In the genomic region with DNA sequence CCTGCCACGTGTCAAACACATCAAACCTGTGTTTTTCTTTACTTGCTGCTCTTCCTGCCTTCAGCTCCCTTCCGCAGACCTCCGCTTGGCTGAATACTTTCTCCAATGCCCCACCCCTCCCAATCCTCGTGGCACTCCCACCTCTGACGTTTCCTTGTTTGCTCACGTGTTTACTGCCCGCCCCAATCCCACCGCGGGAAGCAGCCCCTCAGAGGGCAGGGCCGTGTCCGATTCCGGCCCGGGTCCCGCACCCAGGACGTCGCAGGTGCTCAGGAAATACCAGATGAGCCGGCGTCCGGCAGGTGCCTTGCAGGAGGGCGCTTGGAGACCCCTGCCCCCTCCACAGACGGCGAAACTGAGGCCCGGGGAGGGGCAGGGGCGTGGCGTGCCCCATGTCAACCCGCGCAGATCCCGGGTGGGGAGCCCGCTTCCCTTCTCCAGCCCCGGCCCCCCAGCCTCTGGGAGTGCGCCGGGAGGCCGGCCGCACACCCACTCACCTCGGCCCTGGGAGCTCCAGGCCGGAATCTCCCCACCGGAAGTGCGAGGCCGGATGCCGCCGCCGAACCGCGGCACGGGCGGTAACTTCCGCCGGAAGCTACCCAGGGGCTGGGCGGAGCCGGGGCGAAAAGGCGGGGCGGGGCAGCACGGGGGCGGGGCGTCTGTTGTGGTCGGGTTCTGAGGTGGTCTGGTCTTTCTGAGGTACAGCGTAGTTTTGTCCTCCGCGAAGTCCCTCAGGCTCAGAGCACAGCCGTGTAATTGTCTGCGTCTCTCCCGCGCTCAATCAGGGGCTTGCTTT, we compare ENCODE assay signal across 8 cellular contexts. TPM values are rescaled to one million over a fixed set of nuclear protein-coding genes. Genes with fewer than 3 reads are reported as not detected.
DNase-seq lines count a peak whose midpoint lies in the region; ATAC-seq and TF ChIP-seq lines count a peak whose summit lies in the region.

No MANE protein-coding gene starts in this region.

- in situ Hi-C loops in SK-MEL-5 (cut with HindIII; ENCODE audit: low pct_unique_long_range_greater_than_20kb, low sequenced_read_pairs), result no loop called here

- H3K27me3 ChIP-seq in DOHH2 (ENCODE audit: control insufficient read depth, low read length), result no peaks in the 10 kb centered on the region
- H3K27me3 ChIP-seq in GM23338 (ENCODE audit: insufficient read depth), result no peaks in the 10 kb centered on the region
- H3K27me3 ChIP-seq in Loucy (ENCODE audit: insufficient read depth, low read length, poor library complexity, severe bottlenecking), result no peaks in the 10 kb centered on the region
- no peaks in the 10 kb centered on the region for H3K27me3 ChIP-seq in gastroesophageal sphincter
- H3K27me3 ChIP-seq in neutrophil, result no peaks in the 10 kb centered on the region
- H3K27me3 ChIP-seq in subcutaneous abdominal adipose tissue (ENCODE audit: control insufficient read depth in 5 of 5, insufficient read depth in 4 of 5, low read length in 5 of 5), result no peaks in the 10 kb centered on the region

- peak overlapping the region; percentile 95 for H3K27ac ChIP-seq in DOHH2 (ENCODE audit: low read depth, low read length)
- peak overlapping the region; percentile 96 for H3K27ac ChIP-seq in GM23338 (ENCODE audit: low read depth)
- peak overlapping the region; percentile 89 to 98 (median 97) for H3K27ac ChIP-seq in gastroesophageal sphincter
- H3K27ac ChIP-seq in neutrophil, result peak overlapping the region; percentile 96
- peak overlapping the region; percentile 99 for H3K27ac ChIP-seq in subcutaneous abdominal adipose tissue (ENCODE audit: low read depth, low read length)

- H3K27me3 Mint-ChIP-seq in GM23338 (ENCODE audit: insufficient read depth, low read depth, poor library complexity), result peaks cover 7% of the 10 kb centered on the region
- H3K27me3 Mint-ChIP-seq in activated naive CD4-positive, alpha-beta T cell treated with anti-CD3 and anti-CD28 coated beads, Interleukin-2, amount 10 ng/mL, durations not matched to agents 7 days and 5 days, result no peaks in the 10 kb centered on the region

- peaks cover 13% of the 10 kb centered on the region; the same call in 2 of the 3 replicates for H3K4me1 Mint-ChIP-seq in GM23338
- peaks cover 73% of the 10 kb centered on the region for H3K4me1 Mint-ChIP-seq in activated naive CD4-positive, alpha-beta T cell treated with anti-CD3 and anti-CD28 coated beads, Interleukin-2, amount 10 ng/mL, durations not matched to agents 7 days and 5 days

- ATAC-seq in GM23338, result peak; percentile 91
- ATAC-seq in gastroesophageal sphincter, result peak; percentile 95

- peak overlapping the region; percentile 89 for H3K27ac Mint-ChIP-seq in GM23338
- peak overlapping the region; percentile 96 for H3K27ac Mint-ChIP-seq in activated naive CD4-positive, alpha-beta T cell treated with anti-CD3 and anti-CD28 coated beads, Interleukin-2, amount 10 ng/mL, durations not matched to agents 7 days and 5 days

- H3K9ac ChIP-seq in Loucy (ENCODE audit: low read depth, low read length, poor library complexity, severe bottlenecking) (peak overlapping the region; percentile 89), subcutaneous abdominal adipose tissue (ENCODE audit: low read length in 5 of 5) (peak overlapping the region; percentile 93 to 98 (median 96))

- no peak for TF ChIP-seq EP300 in gastroesophageal sphincter (IDR thresholded peaks at IDR 0.05)

- H3K9me2 ChIP-seq in DOHH2 (replicated peaks; ENCODE audit: control insufficient read depth, low read length) (no peaks in the 10 kb centered on the region), GM23338 (ENCODE audit: insufficient read depth) (no peaks in the 10 kb centered on the region), Loucy (replicated peaks; ENCODE audit: low read depth, low read length) (no peaks in the 10 kb centered on the region)

- peak overlapping the region; percentile 90 for H3K4me3 Mint-ChIP-seq in GM23338
- peak overlapping the region; percentile 96 for H3K4me3 Mint-ChIP-seq in activated naive CD4-positive, alpha-beta T cell treated with anti-CD3 and anti-CD28 coated beads, Interleukin-2, amount 10 ng/mL, durations not matched to agents 7 days and 5 days

- H2AFZ ChIP-seq in GM23338, result peak overlapping the region; percentile 44; the same call in 1 of the 2 replicates
- H2AFZ ChIP-seq in Loucy (ENCODE audit: low read length), result peak overlapping the region; percentile 85

- CTCF ChIA-PET in activated naive CD4-positive, alpha-beta T cell treated with anti-CD3 and anti-CD28 coated beads, Interleukin-2, amount 10 ng/mL, durations not matched to agents 7 days and 5 days (lab: Charles Lee), result interaction anchor here (0.9 to 2.2 kb wide), 5 partner anchors 10 to 44 kb away, joined by 3 to 6 read pairs (median 3); a partner anchor contains a TSS

- H3K4me1 ChIP-seq in DOHH2 (ENCODE audit: control insufficient read depth, low read length) (peaks cover 25% of the 10 kb centered on the region), GM23338 (ENCODE audit: insufficient read depth) (peaks cover 13% of the 10 kb centered on the region), Loucy (ENCODE audit: insufficient read depth, low read length, poor library complexity, severe bottlenecking) (peaks cover 38% of the 10 kb centered on the region), gastroesophageal sphincter (peaks cover 0 to 61% (median 27%) of the 10 kb centered on the region in 3 donors), neutrophil (ENCODE audit: control insufficient read depth in 1 of 2, insufficient read depth in 1 of 2, low read depth in 1 of 2, low read length in 1 of 2) (peaks cover 70 to 75% of the 10 kb centered on the region in 2 experiments), subcutaneous abdominal adipose tissue (ENCODE audit: control insufficient read depth in 5 of 5, insufficient read depth in 5 of 5, low read length in 5 of 5) (peaks cover 11 to 54% (median 50%) of the 10 kb centered on the region in 5 donors)

- peak overlapping the region; percentile 100 for H3K4me2 ChIP-seq in DOHH2 (ENCODE audit: low read length)
- H3K4me2 ChIP-seq in GM23338, result peak overlapping the region; percentile 77
- H3K4me2 ChIP-seq in Loucy (ENCODE audit: low read depth, low read length, poor library complexity, severe bottlenecking), result peak overlapping the region; percentile 90

- TF ChIP-seq CTCF in DOHH2 (IDR thresholded peaks at IDR 0.05; ENCODE audit: low read depth, low read length, poor library complexity, severe bottlenecking) (no peak), GM23338 (conservative IDR thresholded peaks at IDR 0.05; ENCODE audit: low read depth in 2 of 2) (no peak), Loucy (conservative IDR thresholded peaks at IDR 0.05; ENCODE audit: low read length) (no peak), gastroesophageal sphincter (IDR thresholded peaks at IDR 0.05) (peak in 1 of 4 experiments; percentile 10), neutrophil (IDR thresholded peaks at IDR 0.05) (no peak)

- WGBS in gastroesophageal sphincter (ENCODE audit: low coverage in 1 of 2), 2 donors, result 0 to 3% methylated on average over 3 to 7 of the region's 64 CpGs

- DNase-seq in GM23338 (ENCODE audit: low spot score) (peak; percentile 95), SK-MEL-5 (ENCODE audit: low read depth, low spot score) (peak; percentile 90)
- peak; percentile 93 for DNase-seq in activated naive CD4-positive, alpha-beta T cell treated with anti-CD3 and anti-CD28 coated beads, Interleukin-2, amount 10 ng/mL, durations not matched to agents 7 days and 5 days

- peaks cover 4% of the 10 kb centered on the region; the same call in 1 of the 2 replicates for H3F3A ChIP-seq in DOHH2 (ENCODE audit: control insufficient read depth, insufficient read depth)
- H3F3A ChIP-seq in GM23338 (replicated peaks; ENCODE audit: low read depth), result 0 out of 2 replicates have a peak, but pooled peaks cover 5% of the 10 kb centered on the region
- H3F3A ChIP-seq in Loucy (ENCODE audit: low read depth), result no peaks in the 10 kb centered on the region

- no peaks in the 10 kb centered on the region; the same call in 2 of the 3 replicates for H3K9me3 Mint-ChIP-seq in GM23338
- H3K9me3 Mint-ChIP-seq in activated naive CD4-positive, alpha-beta T cell treated with anti-CD3 and anti-CD28 coated beads, Interleukin-2, amount 10 ng/mL, durations not matched to agents 7 days and 5 days, result no peaks in the 10 kb centered on the region

- H3K9me3 ChIP-seq in DOHH2 (ENCODE audit: control insufficient read depth, insufficient read depth, low read length) (no peaks in the 10 kb centered on the region), Loucy (ENCODE audit: insufficient read depth, low read depth, low read length) (no peaks in the 10 kb centered on the region), gastroesophageal sphincter (no peaks in the 10 kb centered on the region), neutrophil (no peaks in the 10 kb centered on the region), subcutaneous abdominal adipose tissue (ENCODE audit: control insufficient read depth in 5 of 5, low read length in 5 of 5) (no peaks in the 10 kb centered on the region)

- H4K20me1 ChIP-seq in DOHH2 (ENCODE audit: control insufficient read depth, insufficient read depth, low read depth, low read length) (peaks cover 12% of the 10 kb centered on the region; the same call in 1 of the 2 replicates), GM23338 (replicated peaks; ENCODE audit: insufficient read depth) (peaks cover 14% of the 10 kb centered on the region), Loucy (ENCODE audit: insufficient read depth, low read length, poor library complexity, severe bottlenecking) (peaks cover 26% of the 10 kb centered on the region)

- H3K36me3 ChIP-seq in DOHH2 (ENCODE audit: control insufficient read depth, low read length) (peaks cover 37% of the 10 kb centered on the region), GM23338 (ENCODE audit: insufficient read depth) (peaks cover 4% of the 10 kb centered on the region; the same call in 1 of the 2 replicates), Loucy (ENCODE audit: insufficient read depth, low read length) (peaks cover 38% of the 10 kb centered on the region; the same call in 1 of the 2 replicates), gastroesophageal sphincter (peaks cover 0 to 51% of the 10 kb centered on the region in 2 donors), neutrophil (peaks cover 37% of the 10 kb centered on the region), subcutaneous abdominal adipose tissue (ENCODE audit: control insufficient read depth in 5 of 5, insufficient read depth in 5 of 5, low read length in 5 of 5) (peaks cover 0 to 48% (median 43%) of the 10 kb centered on the region in 5 donors)

- H3K36me3 Mint-ChIP-seq in GM23338 (ENCODE audit: low read depth), result peaks cover 28% of the 10 kb centered on the region
- peaks cover 65% of the 10 kb centered on the region for H3K36me3 Mint-ChIP-seq in activated naive CD4-positive, alpha-beta T cell treated with anti-CD3 and anti-CD28 coated beads, Interleukin-2, amount 10 ng/mL, durations not matched to agents 7 days and 5 days

- peaks cover 43% of the 10 kb centered on the region for H3K79me2 ChIP-seq in DOHH2 (ENCODE audit: control insufficient read depth, low read length)
- H3K79me2 ChIP-seq in GM23338 (replicated peaks; ENCODE audit: insufficient read depth), result peaks cover 35% of the 10 kb centered on the region
- H3K79me2 ChIP-seq in Loucy (ENCODE audit: insufficient read depth, low read length), result peaks cover 29% of the 10 kb centered on the region; the same call in 1 of the 2 replicates

- H3K4me3 ChIP-seq in DOHH2 (ENCODE audit: low read length), result peak overlapping the region; percentile 99
- peak overlapping the region; percentile 93 for H3K4me3 ChIP-seq in GM23338
- peak overlapping the region; percentile 85 for H3K4me3 ChIP-seq in Loucy (ENCODE audit: low read length, poor library complexity, severe bottlenecking)
- peak overlapping the region; percentile 80 to 85 for H3K4me3 ChIP-seq in gastroesophageal sphincter
- peak overlapping the region; percentile 92 to 96 for H3K4me3 ChIP-seq in neutrophil (ENCODE audit: low read depth in 1 of 2, low read length in 1 of 2)
- H3K4me3 ChIP-seq in subcutaneous abdominal adipose tissue (ENCODE audit: low read depth in 1 of 5, low read length in 5 of 5), result peak overlapping the region; percentile 80 to 91 (median 88)

- peak; percentile 87 to 90 for TF ChIP-seq POLR2A in gastroesophageal sphincter (IDR thresholded peaks at IDR 0.05)

RNA-seq across cellular contexts. Expression of a gene that starts 42.3 kb away (rescaled TPM):
- total RNA-seq in GM23338 (2014; rRNA removed; shearing (Covaris generic)), result 34.8 and 44.1 TPM in 2 replicates
- polyA plus RNA-seq in GM23338 (2016; fragmentation: Nextera tagmentation; extraction: Ambion mirVana), result 13.8 and 15.1 TPM in 2 replicates
- total RNA-seq in SK-MEL-5 (2014; rRNA removed; shearing (Covaris generic)), result 41.1 and 44.9 TPM in 2 replicates
- polyA plus RNA-seq in SK-MEL-5 (2015; cell fraction: cytosol; rRNA removed), result 52.8 and 56.4 TPM in 2 replicates
- polyA plus RNA-seq in SK-MEL-5 (2015; cell fraction: nucleus; rRNA removed), result 38.1 and 65.6 TPM in 2 replicates
- total RNA-seq in gastroesophageal sphincter, result 10 to 100 TPM; 41.6 to 69.1 (median 53.8) TPM

RNA-seq across cellular contexts. Expression of a gene that starts 55.8 kb away (rescaled TPM):
- 0.10 and 0.31 TPM in 2 replicates for total RNA-seq in GM23338 (2014; rRNA removed; shearing (Covaris generic))
- 0.08 and 0.16 TPM in 2 replicates for polyA plus RNA-seq in GM23338 (2016; fragmentation: Nextera tagmentation; extraction: Ambion mirVana)
- total RNA-seq in SK-MEL-5 (2014; rRNA removed; shearing (Covaris generic)), result not detected in 2 replicates
- polyA plus RNA-seq in SK-MEL-5 (2015; cell fraction: cytosol; rRNA removed), result 0.07 TPM in 1 of 2 replicates, not detected in the other
- polyA plus RNA-seq in SK-MEL-5 (2015; cell fraction: nucleus; rRNA removed), result not detected in 2 replicates
- total RNA-seq in gastroesophageal sphincter, result under 1 TPM in 1 of 4 donors, not detected in 3; 0.15 TPM

Comparison
In these comparisons a context has a peak if more than half of its experiments do, and no peak if none do; other contexts are left out.
1. Peak in every context shown above with its lines: DNase-seq, ATAC-seq, H3K4me3 ChIP-seq and H3K27ac ChIP-seq.